Comparison of ENCODE assay signal across 8 cellular contexts in the genomic region with DNA sequence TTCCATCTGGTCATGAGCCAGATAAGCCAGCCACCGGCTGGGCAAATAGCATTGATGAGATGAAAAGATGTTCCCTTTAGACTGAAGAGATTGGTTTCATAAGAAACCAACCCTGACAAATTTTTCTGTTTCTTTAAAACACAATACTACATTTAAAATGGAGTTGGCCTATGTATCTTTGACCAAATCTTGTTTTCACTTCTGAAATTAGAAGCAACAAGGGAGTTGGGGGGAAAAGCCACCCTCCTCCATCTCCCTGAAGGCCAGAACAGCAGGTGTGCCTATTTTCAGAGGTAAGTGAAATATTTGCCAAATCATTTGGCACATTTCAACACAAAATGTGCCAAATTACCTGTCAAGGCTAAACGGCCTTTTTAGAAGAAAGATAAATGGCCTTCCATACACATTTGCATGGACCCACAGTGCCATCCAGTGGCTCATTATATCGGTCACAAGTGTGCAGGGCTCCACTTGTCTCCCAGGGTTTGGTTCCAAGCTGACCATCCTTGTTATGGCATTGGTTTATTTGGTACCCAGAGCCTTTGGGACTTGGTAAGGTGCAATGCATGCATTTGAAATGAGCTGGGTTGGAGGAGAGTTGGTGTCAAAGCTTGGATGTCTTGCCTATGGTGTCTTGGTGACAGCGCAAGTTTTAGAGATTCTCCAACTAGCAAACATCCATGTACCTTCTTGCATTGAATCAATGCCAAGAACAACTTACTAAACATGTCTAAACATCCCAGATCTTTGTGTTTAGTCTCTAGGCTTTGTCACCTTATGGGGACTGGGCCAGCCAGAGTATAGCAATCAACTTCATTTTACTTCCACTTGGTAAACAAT.
DNase-seq lines count a peak whose midpoint lies in the region; ATAC-seq, FAIRE-seq and TF ChIP-seq lines count a peak whose summit lies in the region.

No MANE protein-coding gene starts in this region.

- TF ChIP-seq POLR2A in GM12891 (IDR thresholded peaks at IDR 0.05; ENCODE audit: low read depth, low read length), result no peak

- DNase-seq in AG20443 (ENCODE audit: low spot score), result peak; percentile 60
- no peak for DNase-seq in GM12891 (ENCODE audit: insufficient read length, low spot score)
- DNase-seq in M059J (ENCODE audit: low read depth), result peak; percentile 55
- DNase-seq in SHP77 treated with DMSO at 0.1 percent for 48 hours (lab: John Stamatoyannopoulos, UW), result peak; percentile 33
- DNase-seq in fibroblast of gingiva (ENCODE audit: low read depth), result peak; percentile 9
- peak; percentile 27 for DNase-seq in occipital lobe (lab: John Stamatoyannopoulos, UW)
- no peak for DNase-seq in stimulated activated CD4-positive, alpha-beta T cell treated with anti-CD3 and anti-CD28 coated beads, Interleukin-2, amount 100 ng/mL, for 48 hours

- ATAC-seq in HG03108 (IDR thresholded peaks at IDR 0.05; ENCODE audit: unreplicated experiment), result no peak

- FAIRE-seq in GM12891 (lab: Jason Lieb, UNC), result peak; percentile 84

TF ChIP-seq in GM12891, 5 proteins besides CTCF, POLR2A, EP300 and RAD21:
- TF ChIP-seq TAF1 (IDR thresholded peaks at IDR 0.05; ENCODE audit: low read depth, low read length) (no peak), SPI1 (IDR thresholded peaks at IDR 0.05; ENCODE audit: low read depth, low read length) (no peak), PAX5 (IDR thresholded peaks at IDR 0.05; ENCODE audit: insufficient read depth, low read length, severe bottlenecking) (no peak), POU2F2 (IDR thresholded peaks at IDR 0.05; ENCODE audit: low read depth, low read length) (peak; percentile 19; the same call in 1 of the 2 replicates), POLR2AphosphoS5 (IDR thresholded peaks at IDR 0.05; ENCODE audit: low read depth, low read length) (no peak)

Comparison
In these comparisons a context has a peak if more than half of its experiments do, and no peak if none do; other contexts are left out.
1. DNase-seq: peak in AG20443 (single experiment), M059J (single experiment), SHP77 treated with DMSO at 0.1 percent for 48 hours (single experiment), fibroblast of gingiva (single experiment) and occipital lobe (single experiment); none in GM12891 (single experiment) and stimulated activated CD4-positive, alpha-beta T cell treated with anti-CD3 and anti-CD28 coated beads, Interleukin-2, amount 100 ng/mL, for 48 hours (0 of 2).